Comparison of ENCODE assay signal across 9 cellular contexts in the genomic region with DNA sequence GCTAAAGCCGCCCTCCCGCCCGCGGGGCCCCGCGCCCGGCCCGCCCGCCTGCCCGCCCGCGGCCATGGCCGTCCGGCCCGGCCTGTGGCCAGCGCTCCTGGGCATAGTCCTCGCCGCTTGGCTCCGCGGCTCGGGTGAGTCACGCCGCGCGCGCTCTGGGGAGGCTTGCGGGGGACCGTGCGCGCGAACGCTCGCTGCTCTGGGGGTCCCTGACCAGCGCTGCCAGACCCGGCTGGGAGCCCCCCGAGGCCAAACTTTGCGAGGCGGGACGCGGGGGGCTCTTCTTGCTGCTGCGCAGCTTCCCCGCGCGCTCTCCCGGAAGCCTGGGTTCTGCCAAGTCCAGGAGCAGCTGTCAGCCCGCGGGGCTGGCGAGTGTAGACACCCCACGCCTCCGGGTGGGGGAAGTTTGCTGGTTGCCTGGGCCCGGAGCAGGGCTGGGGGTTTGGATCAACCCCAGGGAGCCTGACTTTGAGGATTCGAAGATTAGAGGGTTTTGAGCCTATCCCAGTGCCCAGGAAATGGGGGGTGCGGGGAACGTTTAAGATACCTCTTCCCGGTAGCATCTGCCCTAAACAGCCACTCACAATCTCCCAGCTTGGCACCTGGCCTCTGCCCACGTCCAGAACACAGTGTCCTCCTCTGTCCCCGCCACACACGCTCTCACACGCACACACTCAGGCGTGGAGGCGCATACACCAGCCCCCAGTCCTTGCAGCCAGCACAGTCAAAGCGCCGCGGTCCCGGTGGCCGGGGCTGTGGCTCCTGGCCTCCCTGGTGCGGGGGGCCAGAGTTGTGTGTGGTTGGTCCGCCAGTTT. TPM values are rescaled to one million over a fixed set of nuclear protein-coding genes. Genes with fewer than 3 reads are reported as not detected.
DNase-seq lines count a peak whose midpoint lies in the region; ATAC-seq and TF ChIP-seq lines count a peak whose summit lies in the region.
"Had no signal": no experiment of that assay in that cellular context is flagged by ENCODE, and none has a peak within 500 bp of the region (broad histone marks: within the 10 kb centered on the region; RNA-seq: fewer than 3 reads in every experiment).

No MANE protein-coding gene starts in this region.

- H3K4me3 Mint-ChIP-seq in activated naive CD4-positive, alpha-beta T cell treated with anti-CD3 and anti-CD28 coated beads, Interleukin-2, amount 10 ng/mL, durations not matched to agents 7 days and 5 days, result peak overlapping the region; percentile 66
- peak overlapping the region; percentile 57 for H3K4me3 Mint-ChIP-seq in activated CD8-positive, alpha-beta T cell treated with anti-CD3 and anti-CD28 coated beads for 36 hours
- H3K4me3 Mint-ChIP-seq in immature natural killer cell, result peak overlapping the region; percentile 47 to 72 (median 57)

- TF ChIP-seq POLR2A in testis (IDR thresholded peaks at IDR 0.05), result no peak

- H3K27ac Mint-ChIP-seq in activated naive CD4-positive, alpha-beta T cell treated with anti-CD3 and anti-CD28 coated beads, Interleukin-2, amount 10 ng/mL, durations not matched to agents 7 days and 5 days, result no peak overlapping the region
- no peak overlapping the region for H3K27ac Mint-ChIP-seq in activated CD8-positive, alpha-beta T cell treated with anti-CD3 and anti-CD28 coated beads for 36 hours
- no peak overlapping the region for H3K27ac Mint-ChIP-seq in immature natural killer cell

- intact Hi-C loops in activated CD8-positive, alpha-beta T cell treated with anti-CD3 and anti-CD28 coated beads for 36 hours (cut with micrococcal nuclease), result no loop called here
- intact Hi-C loops in testis (cut with DNase I; ENCODE audit: low total_unique reads), result no loop called here

- peaks cover 14% of the 10 kb centered on the region for H3K4me1 Mint-ChIP-seq in activated naive CD4-positive, alpha-beta T cell treated with anti-CD3 and anti-CD28 coated beads, Interleukin-2, amount 10 ng/mL, durations not matched to agents 7 days and 5 days
- peaks cover 7% of the 10 kb centered on the region for H3K4me1 Mint-ChIP-seq in activated CD8-positive, alpha-beta T cell treated with anti-CD3 and anti-CD28 coated beads for 36 hours (ENCODE audit: low read depth)
- H3K4me1 Mint-ChIP-seq in immature natural killer cell, result peaks cover 10 to 12% of the 10 kb centered on the region in 2 donors

- H3K9me3 ChIP-seq in testis, result no peaks in the 10 kb centered on the region

- H3K36me3 Mint-ChIP-seq in activated naive CD4-positive, alpha-beta T cell treated with anti-CD3 and anti-CD28 coated beads, Interleukin-2, amount 10 ng/mL, durations not matched to agents 7 days and 5 days, result no peaks in the 10 kb centered on the region
- H3K36me3 Mint-ChIP-seq in activated CD8-positive, alpha-beta T cell treated with anti-CD3 and anti-CD28 coated beads for 36 hours (ENCODE audit: low read depth), result no peaks in the 10 kb centered on the region
- H3K36me3 Mint-ChIP-seq in immature natural killer cell, result no peaks in the 10 kb centered on the region

- H3K36me3 ChIP-seq in testis (ENCODE audit: low read depth, missing control alignments), result no peaks in the 10 kb centered on the region

- peak overlapping the region; percentile 26 to 49 for H3K4me3 ChIP-seq in testis

- no peaks in the 10 kb centered on the region for H3K27me3 ChIP-seq in testis

- ATAC-seq in activated CD8-positive, alpha-beta T cell treated with anti-CD3 and anti-CD28 coated beads for 36 hours, result peak; percentile 21
- ATAC-seq in GM19023 (IDR thresholded peaks at IDR 0.05; ENCODE audit: unreplicated experiment), result no peak

- no peaks in the 10 kb centered on the region for H3K9me3 Mint-ChIP-seq in activated naive CD4-positive, alpha-beta T cell treated with anti-CD3 and anti-CD28 coated beads, Interleukin-2, amount 10 ng/mL, durations not matched to agents 7 days and 5 days
- H3K9me3 Mint-ChIP-seq in activated CD8-positive, alpha-beta T cell treated with anti-CD3 and anti-CD28 coated beads for 36 hours, result no peaks in the 10 kb centered on the region
- H3K9me3 Mint-ChIP-seq in immature natural killer cell, result no peaks in the 10 kb centered on the region

- no peak for DNase-seq in activated naive CD4-positive, alpha-beta T cell treated with anti-CD3 and anti-CD28 coated beads, Interleukin-2, amount 10 ng/mL, durations not matched to agents 7 days and 5 days
- DNase-seq in activated naive CD4-positive, alpha-beta T cell treated with Interleukin-2 at 50 U/mL for 16 hours, result no peak
- DNase-seq in activated CD8-positive, alpha-beta T cell treated with anti-CD3 and anti-CD28 coated beads for 36 hours, result peak; percentile 26
- DNase-seq in immature natural killer cell (no peak), testis (no peak), DMS153 treated with DMSO at 0.1 percent for 48 hours (lab: John Stamatoyannopoulos, UW; ENCODE audit: unreplicated experiment) (no peak)
- DNase-seq in effector CD8-positive, alpha-beta T cell (lab: John Stamatoyannopoulos, UW), result no peak
- DNase-seq: Karpas-422 had no signal

- H3K27ac ChIP-seq in testis, result no peak overlapping the region

- POLR2A ChIA-PET in activated CD8-positive, alpha-beta T cell treated with anti-CD3 and anti-CD28 coated beads for 36 hours (lab: Charles Lee), result no interaction called here

- TF ChIP-seq CTCF in activated CD8-positive, alpha-beta T cell treated with anti-CD3 and anti-CD28 coated beads for 36 hours (IDR thresholded peaks at IDR 0.05), result no peak
- no peak for TF ChIP-seq CTCF in testis (IDR thresholded peaks at IDR 0.05)

- WGBS in testis, 2 donors, result 4% methylated on average over 24 to 31 of the region's 68 CpGs

- CTCF ChIA-PET in activated naive CD4-positive, alpha-beta T cell treated with anti-CD3 and anti-CD28 coated beads, Interleukin-2, amount 10 ng/mL, durations not matched to agents 7 days and 5 days (lab: Charles Lee), result no interaction called here
- CTCF ChIA-PET in activated CD8-positive, alpha-beta T cell treated with anti-CD3 and anti-CD28 coated beads for 36 hours (lab: Charles Lee), result interaction anchor here (1.0 to 1.4 kb wide), 2 partner anchors 150 to 152 kb away, joined by 3 to 6 read pairs; no protein-coding TSS in a partner anchor

- H3K27me3 Mint-ChIP-seq in activated naive CD4-positive, alpha-beta T cell treated with anti-CD3 and anti-CD28 coated beads, Interleukin-2, amount 10 ng/mL, durations not matched to agents 7 days and 5 days, result peaks cover 91% of the 10 kb centered on the region
- H3K27me3 Mint-ChIP-seq in activated CD8-positive, alpha-beta T cell treated with anti-CD3 and anti-CD28 coated beads for 36 hours, result peaks cover 66% of the 10 kb centered on the region
- H3K27me3 Mint-ChIP-seq in immature natural killer cell (ENCODE audit: low read depth in 3 of 3), result peaks cover 18 to 34% (median 28%) of the 10 kb centered on the region in 3 donors

- peaks cover 9% of the 10 kb centered on the region for H3K4me1 ChIP-seq in testis

RNA-seq across cellular contexts. Expression of a gene that starts 0.5 kb away (rescaled TPM):
- not detected for total RNA-seq in activated CD8-positive, alpha-beta T cell treated with anti-CD3 and anti-CD28 coated beads for 36 hours
- polyA plus RNA-seq in immature natural killer cell (not detected), testis (ENCODE audit: insufficient read depth, low read depth, low replicate concordance) (1.8 TPM)
- total RNA-seq in testis, result 1 to 10 TPM; 1.7 to 2.0 TPM
